13 cellular contexts compared by ENCODE assay signal in the genomic region with DNA sequence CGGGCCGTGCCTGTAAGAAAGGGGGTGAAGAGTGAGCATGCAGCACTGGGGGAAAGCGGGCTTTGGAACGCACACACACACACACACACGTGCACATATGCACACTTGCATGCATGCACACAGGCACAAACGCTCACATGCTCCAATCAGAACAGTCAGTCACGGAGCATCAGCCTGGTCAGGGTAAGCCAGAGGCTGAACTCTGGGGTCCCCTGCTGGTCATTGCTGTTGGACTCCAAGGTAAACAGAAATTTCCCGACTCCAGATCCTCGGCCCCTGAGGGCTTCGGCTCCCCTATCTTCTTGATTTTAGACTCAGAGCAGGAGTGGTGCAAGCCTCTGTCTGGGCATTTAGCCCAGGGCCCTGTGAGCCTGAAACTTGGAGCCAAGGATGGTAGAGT. TPM values are rescaled to one million over a fixed set of nuclear protein-coding genes. Genes with fewer than 3 reads are reported as not detected.
A peak's percentile ranks its signal among the peaks of the same experiment; 100 is the strongest.
DNase-seq lines count a peak whose midpoint lies in the region; ATAC-seq and TF ChIP-seq lines count a peak whose summit lies in the region.
"Had no signal": no experiment of that assay in that cellular context is flagged by ENCODE, and none has a peak within 500 bp of the region (broad histone marks: within the 10 kb centered on the region; RNA-seq: fewer than 3 reads in every experiment).

No MANE protein-coding gene starts in this region.

- TF ChIP-seq CTCF in astrocyte of the cerebellum (IDR thresholded peaks at IDR 0.05; ENCODE audit: low read depth, low read length, missing control alignments), result peak; percentile 38

- in situ Hi-C loops in astrocyte of the cerebellum (cut with HindIII; ENCODE audit: low sequenced_read_pairs), result no loop called here

- no peak overlapping the region for H3K4me3 ChIP-seq in astrocyte of the cerebellum (ENCODE audit: low read depth, low read length)
- H3K4me3 ChIP-seq: right lobe of liver, vagina had no signal

- ATAC-seq in left lobe of liver (peak; percentile 37), HG02610 (IDR thresholded peaks at IDR 0.05; ENCODE audit: unreplicated experiment) (no peak)

- DNase-seq in EL (peak; percentile 23), HT-29 (ENCODE audit: low spot score) (peak; percentile 42), astrocyte of the cerebellum (ENCODE audit: low read depth) (no peak), left lobe of liver (ENCODE audit: low spot score) (no peak), retina (no peak), NCI-H2107 (lab: John Stamatoyannopoulos, UW) (no peak), cortex of kidney (lab: John Stamatoyannopoulos, UW) (no peak)
- DNase-seq: aorta, GOT3, left cardiac atrium, right lobe of liver had no signal

RNA-seq across cellular contexts. Expression of a gene that starts 54.2 kb away (rescaled TPM):
- total RNA-seq in HT-29 (2014; rRNA removed; shearing (Covaris generic)), result 0.05 and 0.10 TPM in 2 replicates
- total RNA-seq in left lobe of liver, result not detected
- total RNA-seq: left cardiac atrium, right lobe of liver, vagina had no signal

Comparison
In these comparisons a context has a peak if more than half of its experiments do, and no peak if none do; other contexts are left out.
1. DNase-seq: peak in EL (single experiment) and HT-29 (single experiment); none in astrocyte of the cerebellum (single experiment), left lobe of liver (single experiment), retina (single experiment), NCI-H2107 (single experiment) and cortex of kidney (single experiment).